Comparison of ENCODE assay signal across 19 cellular contexts in genomic region chr1:156077430-156077760, GRCh38. TPM values are rescaled to one million over a fixed set of nuclear protein-coding genes. Genes with fewer than 3 reads are reported as not detected.
A peak's percentile ranks its signal among the peaks of the same experiment; 100 is the strongest.
DNase-seq lines count a peak whose midpoint lies in the region; ATAC-seq and TF ChIP-seq lines count a peak whose summit lies in the region.
"Had no signal": no experiment of that assay in that cellular context is flagged by ENCODE, and none has a peak within 500 bp of the region (broad histone marks: within the 10 kb centered on the region; RNA-seq: fewer than 3 reads in every experiment).

No MANE protein-coding gene starts in this region.

- no peak for ATAC-seq in natural killer cell
- no peak for ATAC-seq in natural killer cell treated with Interleukin-12 subunit alpha and Interleukin-12 subunit beta and Interleukin-15 and Interleukin-18, amount 100 ng/mL, for 72 hours
- no peak for ATAC-seq in GM19324 (IDR thresholded peaks at IDR 0.05; ENCODE audit: low FRiP score, unreplicated experiment)
- no peak for ATAC-seq in GM18511 (IDR thresholded peaks at IDR 0.05; ENCODE audit: unreplicated experiment)
- ATAC-seq: activated CD8-positive, alpha-beta memory T cell treated with anti-CD3 and anti-CD28 coated beads, Interleukin-2, amount 10 ng/mL, durations not matched to agents 7 days and 5 days had no signal

- H3F3A ChIP-seq in neural cell (ENCODE audit: insufficient read depth, low read length, poor library complexity, severe bottlenecking), result peaks cover 5% of the 10 kb centered on the region

- peaks cover 0 to 14% of the 10 kb centered on the region in 2 donors for H3K4me1 Mint-ChIP-seq in natural killer cell
- H3K4me1 Mint-ChIP-seq in natural killer cell treated with Interleukin-12 subunit alpha and Interleukin-12 subunit beta and Interleukin-15 and Interleukin-18, amount 100 ng/mL, for 72 hours (ENCODE audit: low read depth in 2 of 2), result peaks cover 0 to 10% of the 10 kb centered on the region in 2 donors
- H3K4me1 Mint-ChIP-seq: activated CD8-positive, alpha-beta memory T cell treated with anti-CD3 and anti-CD28 coated beads, Interleukin-2, amount 10 ng/mL, durations not matched to agents 7 days and 5 days had no signal

- no peaks in the 10 kb centered on the region for H3K9me3 Mint-ChIP-seq in natural killer cell
- H3K9me3 Mint-ChIP-seq in natural killer cell treated with Interleukin-12 subunit alpha and Interleukin-12 subunit beta and Interleukin-15 and Interleukin-18, amount 100 ng/mL, for 72 hours, result no peaks in the 10 kb centered on the region

- TF ChIP-seq RAD21 in neural cell (conservative IDR thresholded peaks at IDR 0.05), result no peak

- peak overlapping the region; percentile 73 for H3K4me3 Mint-ChIP-seq in natural killer cell
- no peak overlapping the region for H3K4me3 Mint-ChIP-seq in natural killer cell treated with Interleukin-12 subunit alpha and Interleukin-12 subunit beta and Interleukin-15 and Interleukin-18, amount 100 ng/mL, for 72 hours
- H3K4me3 Mint-ChIP-seq: activated CD8-positive, alpha-beta memory T cell treated with anti-CD3 and anti-CD28 coated beads, Interleukin-2, amount 10 ng/mL, durations not matched to agents 7 days and 5 days had no signal

- DNase-seq in natural killer cell (no peak), esophagus muscularis mucosa (ENCODE audit: extremely low spot score) (no peak), RKO (ENCODE audit: low spot score) (no peak), DMS53 (lab: John Stamatoyannopoulos, UW) (no peak)
- no peak for DNase-seq in natural killer cell treated with Interleukin-12 subunit alpha and Interleukin-12 subunit beta and Interleukin-15 and Interleukin-18, amount 100 ng/mL, for 72 hours (ENCODE audit: low spot score)
- DNase-seq: ACHN; activated CD8-positive, alpha-beta memory T cell treated with anti-CD3 and anti-CD28 coated beads, Interleukin-2, amount 10 ng/mL, durations not matched to agents 7 days and 5 days; activated naive CD4-positive, alpha-beta T cell treated with Interleukin-2 at 50 U/mL for 16 hours; Calu3; effector CD8-positive, alpha-beta T cell; NCI-H1048; NCI-H748 treated with DMSO at 0.1 percent for 48 hours; T-helper 1 cell had no signal

- TF ChIP-seq CTCF in natural killer cell (IDR thresholded peaks at IDR 0.05) (no peak), esophagus muscularis mucosa (IDR thresholded peaks at IDR 0.05) (no peak), neural cell (IDR thresholded peaks at IDR 0.05; ENCODE audit: poor library complexity, severe bottlenecking) (no peak)

- no peaks in the 10 kb centered on the region for H3K9me3 ChIP-seq in esophagus muscularis mucosa
- H3K9me3 ChIP-seq in neural cell (ENCODE audit: low read length), result no peaks in the 10 kb centered on the region
- H3K9me3 ChIP-seq: body of pancreas had no signal

- 91% methylated on average over 10 of the region's 19 CpGs for WGBS in esophagus muscularis mucosa

- peaks cover 84% of the 10 kb centered on the region for H3K79me2 ChIP-seq in neural cell (replicated peaks; ENCODE audit: insufficient read depth, low read length)

- intact Hi-C loops in natural killer cell (cut with micrococcal nuclease) (no loop called here), esophagus muscularis mucosa (cut with DNase I) (no loop called here)

- H3K36me3 ChIP-seq in esophagus muscularis mucosa (no peaks in the 10 kb centered on the region), neural cell (ENCODE audit: insufficient read depth, low read length) (peaks cover 9% of the 10 kb centered on the region)

- H3K36me3 Mint-ChIP-seq in natural killer cell, result no peaks in the 10 kb centered on the region
- no peaks in the 10 kb centered on the region for H3K36me3 Mint-ChIP-seq in natural killer cell treated with Interleukin-12 subunit alpha and Interleukin-12 subunit beta and Interleukin-15 and Interleukin-18, amount 100 ng/mL, for 72 hours
- H3K36me3 Mint-ChIP-seq: activated CD8-positive, alpha-beta memory T cell treated with anti-CD3 and anti-CD28 coated beads, Interleukin-2, amount 10 ng/mL, durations not matched to agents 7 days and 5 days had no signal

- no peak overlapping the region for H3K9ac ChIP-seq in neural cell (ENCODE audit: low read length)

- no peaks in the 10 kb centered on the region for H3K9me2 ChIP-seq in neural cell (ENCODE audit: insufficient read depth, low read length)

- no peak overlapping the region for H2AFZ ChIP-seq in neural cell (ENCODE audit: low read depth, low read length)

- peaks cover 18 to 41% (median 31%) of the 10 kb centered on the region in 4 donors for H3K4me1 ChIP-seq in esophagus muscularis mucosa

- no peak overlapping the region for H3K27ac Mint-ChIP-seq in natural killer cell
- no peak overlapping the region for H3K27ac Mint-ChIP-seq in natural killer cell treated with Interleukin-12 subunit alpha and Interleukin-12 subunit beta and Interleukin-15 and Interleukin-18, amount 100 ng/mL, for 72 hours
- H3K27ac Mint-ChIP-seq: activated CD8-positive, alpha-beta memory T cell treated with anti-CD3 and anti-CD28 coated beads, Interleukin-2, amount 10 ng/mL, durations not matched to agents 7 days and 5 days had no signal

- H3K27me3 ChIP-seq in esophagus muscularis mucosa (no peaks in the 10 kb centered on the region), neural cell (ENCODE audit: insufficient read depth, low read depth, low read length) (no peaks in the 10 kb centered on the region)
- H3K27me3 ChIP-seq: body of pancreas had no signal

- H3K4me3 ChIP-seq in esophagus muscularis mucosa (peak overlapping the region in 3 of 4 donors; percentile 58 to 71 (median 62)), neural cell (ENCODE audit: low read length) (peak overlapping the region; percentile 93)
- H3K4me3 ChIP-seq: body of pancreas had no signal

- H3K27ac ChIP-seq in esophagus muscularis mucosa (replicated peaks in 1 of 4), result peak overlapping the region in 3 of 4 donors; percentile 54 to 70 (median 63)
- H3K27ac ChIP-seq in neural cell (ENCODE audit: low read length), result no peak overlapping the region
- H3K27ac ChIP-seq: body of pancreas had no signal

- no peak for TF ChIP-seq EP300 in esophagus muscularis mucosa (IDR thresholded peaks at IDR 0.05)
- no peak for TF ChIP-seq EP300 in neural cell (conservative IDR thresholded peaks at IDR 0.05; ENCODE audit: poor library complexity, severe bottlenecking)

- peaks cover 0 to 16% of the 10 kb centered on the region in 2 donors for H3K27me3 Mint-ChIP-seq in natural killer cell (ENCODE audit: low read depth in 2 of 2)
- peaks cover 0 to 7% of the 10 kb centered on the region in 2 donors for H3K27me3 Mint-ChIP-seq in natural killer cell treated with Interleukin-12 subunit alpha and Interleukin-12 subunit beta and Interleukin-15 and Interleukin-18, amount 100 ng/mL, for 72 hours

- H3K4me2 ChIP-seq in neural cell (ENCODE audit: low read length), result no peak overlapping the region

- H4K20me1 ChIP-seq in neural cell (ENCODE audit: insufficient read depth), result peaks cover 61% of the 10 kb centered on the region

- TF ChIP-seq POLR2A in esophagus muscularis mucosa (IDR thresholded peaks at IDR 0.05; ENCODE audit: low read depth), result no peak

TF ChIP-seq in neural cell, 6 proteins besides CTCF, POLR2A, EP300 and RAD21:
- no peak for TF ChIP-seq TAF1 (IDR thresholded peaks at IDR 0.05; ENCODE audit: low read depth)
- no peak for TF ChIP-seq SMC3 (conservative IDR thresholded peaks at IDR 0.05; ENCODE audit: poor library complexity)
- no peak for TF ChIP-seq MXI1 (conservative IDR thresholded peaks at IDR 0.05; ENCODE audit: poor library complexity, severe bottlenecking)
- TF ChIP-seq EZH2 (IDR thresholded peaks at IDR 0.05; ENCODE audit: borderline replicate concordance, insufficient read depth, low read length, poor library complexity, severe bottlenecking), result no peak
- no peak for TF ChIP-seq POLR2AphosphoS5 (IDR thresholded peaks at IDR 0.05)

RNA-seq across cellular contexts. Expression of gene MEX3A, which starts 4.9 kb away (rescaled TPM):
- total RNA-seq in natural killer cell (under 1 TPM; 0.05 to 0.16 (median 0.14) TPM), esophagus muscularis mucosa (1 to 10 TPM in 1 of 4 donors, under 1 TPM in 3; under 0.01 to 1.6 (median 0.66) TPM)
- under 1 TPM; 0.06 to 0.07 TPM for total RNA-seq in natural killer cell treated with Interleukin-12 subunit alpha and Interleukin-12 subunit beta and Interleukin-15 and Interleukin-18, amount 100 ng/mL, for 72 hours
- 39.8 and 44.4 TPM in 2 replicates for polyA plus RNA-seq in neural cell
- 114 and 119 TPM in 2 replicates for polyA minus RNA-seq in neural cell

RNA-seq across cellular contexts. Expression of gene RAB25, which starts 16.4 kb away (rescaled TPM):
- under 1 TPM in 1 of 3 donors, not detected in 2; 0.82 TPM for total RNA-seq in natural killer cell
- total RNA-seq in natural killer cell treated with Interleukin-12 subunit alpha and Interleukin-12 subunit beta and Interleukin-15 and Interleukin-18, amount 100 ng/mL, for 72 hours, result not detected
- not detected for total RNA-seq in esophagus muscularis mucosa
- polyA plus RNA-seq in neural cell, result 1.3 TPM in 1 of 2 replicates, not detected in the other
- not detected in 2 replicates for polyA minus RNA-seq in neural cell
- total RNA-seq: activated CD8-positive, alpha-beta memory T cell treated with anti-CD3 and anti-CD28 coated beads, Interleukin-2, amount 10 ng/mL, durations not matched to agents 7 days and 5 days; mesenteric fat pad; subcutaneous adipose tissue had no signal

RNA-seq across cellular contexts. Expression of gene LAMTOR2, which starts 22.8 kb away (rescaled TPM):
- 10 to 100 TPM; 23.5 to 26.1 (median 24.6) TPM for total RNA-seq in natural killer cell
- total RNA-seq in natural killer cell treated with Interleukin-12 subunit alpha and Interleukin-12 subunit beta and Interleukin-15 and Interleukin-18, amount 100 ng/mL, for 72 hours, result 10 to 100 TPM; 34.0 to 35.6 TPM
- 100 to 1,000 TPM in 1 of 4 donors, 10 to 100 TPM in 3; 59.3 to 106 (median 75.5) TPM for total RNA-seq in esophagus muscularis mucosa
- 81.3 and 82.6 TPM in 2 replicates for polyA plus RNA-seq in neural cell
- polyA minus RNA-seq in neural cell, result 24.6 and 39.8 TPM in 2 replicates

RNA-seq across cellular contexts. Expression of gene UBQLN4, which starts 23.8 kb away (rescaled TPM):
- total RNA-seq in natural killer cell (10 to 100 TPM; 14.4 to 23.5 (median 23.5) TPM), esophagus muscularis mucosa (10 to 100 TPM; 17.4 to 33.3 (median 26.0) TPM)
- total RNA-seq in natural killer cell treated with Interleukin-12 subunit alpha and Interleukin-12 subunit beta and Interleukin-15 and Interleukin-18, amount 100 ng/mL, for 72 hours, result 10 to 100 TPM; 30.4 to 51.4 TPM
- polyA plus RNA-seq in neural cell, result 34.9 and 39.3 TPM in 2 replicates
- polyA minus RNA-seq in neural cell, result 47.5 and 51.2 TPM in 2 replicates

RNA-seq across cellular contexts. Expression of gene LMNA, which starts 37.1 kb away (rescaled TPM):
- total RNA-seq in natural killer cell (100 to 1,000 TPM; 201 to 504 (median 273) TPM), esophagus muscularis mucosa (100 to 1,000 TPM; 311 to 589 (median 380) TPM)
- total RNA-seq in natural killer cell treated with Interleukin-12 subunit alpha and Interleukin-12 subunit beta and Interleukin-15 and Interleukin-18, amount 100 ng/mL, for 72 hours, result 10 to 100 TPM; 21.4 to 67.6 TPM
- 90.7 and 103 TPM in 2 replicates for polyA plus RNA-seq in neural cell
- 50.6 TPM in 2 replicates for polyA minus RNA-seq in neural cell
